Comparison of ENCODE assay signal across 1 cellular context in genomic region chr15:80093854-80094418, GRCh38.
TF ChIP-seq lines count a peak whose summit lies in the region.

No MANE protein-coding gene starts in this region.

TF ChIP-seq in IMR-90, 13 proteins besides CTCF, POLR2A, EP300 and RAD21:
- no peak for TF ChIP-seq MXI1 (IDR thresholded peaks at IDR 0.05; ENCODE audit: borderline replicate concordance, low read depth, low read length)
- TF ChIP-seq MAFK (IDR thresholded peaks at IDR 0.05; ENCODE audit: low read depth, low read length) = no peak
- no peak for TF ChIP-seq RCOR1 (IDR thresholded peaks at IDR 0.05; ENCODE audit: insufficient replicate concordance, low read length)
- TF ChIP-seq SMC3 (IDR thresholded peaks at IDR 0.05; ENCODE audit: low read depth, low read length) = no peak
- TF ChIP-seq, protein P1, sequence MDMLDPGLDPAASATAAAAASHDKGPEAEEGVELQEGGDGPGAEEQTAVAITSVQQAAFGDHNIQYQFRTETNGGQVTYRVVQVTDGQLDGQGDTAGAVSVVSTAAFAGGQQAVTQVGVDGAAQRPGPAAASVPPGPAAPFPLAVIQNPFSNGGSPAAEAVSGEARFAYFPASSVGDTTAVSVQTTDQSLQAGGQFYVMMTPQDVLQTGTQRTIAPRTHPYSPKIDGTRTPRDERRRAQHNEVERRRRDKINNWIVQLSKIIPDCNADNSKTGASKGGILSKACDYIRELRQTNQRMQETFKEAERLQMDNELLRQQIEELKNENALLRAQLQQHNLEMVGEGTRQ (IDR thresholded peaks at IDR 0.05; ENCODE audit: low read depth, low read length) = no peak
- TF ChIP-seq BHLHE40 (IDR thresholded peaks at IDR 0.05; ENCODE audit: low read depth, low read length) = no peak
- TF ChIP-seq FOS (IDR thresholded peaks at IDR 0.05; ENCODE audit: low read depth, low read length) = no peak
- no peak for TF ChIP-seq CEBPB (IDR thresholded peaks at IDR 0.05; ENCODE audit: low read depth, low read length)
- TF ChIP-seq RFX5 (IDR thresholded peaks at IDR 0.05; ENCODE audit: low read depth, low read length) = no peak
- TF ChIP-seq, protein P2, sequence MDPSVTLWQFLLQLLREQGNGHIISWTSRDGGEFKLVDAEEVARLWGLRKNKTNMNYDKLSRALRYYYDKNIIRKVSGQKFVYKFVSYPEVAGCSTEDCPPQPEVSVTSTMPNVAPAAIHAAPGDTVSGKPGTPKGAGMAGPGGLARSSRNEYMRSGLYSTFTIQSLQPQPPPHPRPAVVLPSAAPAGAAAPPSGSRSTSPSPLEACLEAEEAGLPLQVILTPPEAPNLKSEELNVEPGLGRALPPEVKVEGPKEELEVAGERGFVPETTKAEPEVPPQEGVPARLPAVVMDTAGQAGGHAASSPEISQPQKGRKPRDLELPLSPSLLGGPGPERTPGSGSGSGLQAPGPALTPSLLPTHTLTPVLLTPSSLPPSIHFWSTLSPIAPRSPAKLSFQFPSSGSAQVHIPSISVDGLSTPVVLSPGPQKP (IDR thresholded peaks at IDR 0.05; ENCODE audit: borderline replicate concordance, low read depth, low read length) = no peak
- TF ChIP-seq NFE2L2 (IDR thresholded peaks at IDR 0.05; ENCODE audit: low read depth, low read length) = no peak
- no peak for TF ChIP-seq CHD1 (IDR thresholded peaks at IDR 0.05; ENCODE audit: low read depth, low read length)
- no peak for TF ChIP-seq MAZ (IDR thresholded peaks at IDR 0.05; ENCODE audit: borderline replicate concordance, low read depth, low read length)
